14 cellular contexts compared by ENCODE assay signal in the genomic region with DNA sequence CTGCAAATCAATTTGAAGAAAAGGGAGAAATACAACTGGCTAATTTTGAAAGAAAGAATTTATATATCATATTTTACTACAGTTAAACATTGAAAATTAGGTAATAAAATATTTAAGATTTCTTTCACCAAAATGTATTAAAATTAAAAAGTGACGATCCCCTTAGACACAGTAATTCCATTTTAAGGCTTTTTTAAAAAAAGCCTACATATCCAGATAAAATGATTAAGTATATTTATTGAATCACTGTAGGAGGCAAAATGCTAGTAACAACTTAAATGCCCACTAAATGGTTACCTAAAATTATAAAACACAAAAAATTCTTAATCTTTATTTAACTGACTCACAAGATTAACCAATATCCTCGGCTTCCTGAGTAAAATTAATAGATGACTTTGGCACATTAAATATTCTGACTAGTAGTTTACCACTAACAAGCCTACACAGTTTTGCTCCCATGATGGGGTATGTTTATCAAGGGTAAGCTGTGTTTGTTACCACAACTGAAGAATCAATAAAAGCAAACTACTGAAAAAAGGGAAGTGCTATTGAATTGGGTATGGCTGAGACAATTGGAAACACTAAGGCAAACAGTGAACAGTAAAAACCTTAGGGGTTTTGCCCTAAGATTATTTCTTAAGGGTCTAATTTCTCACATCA. TPM values are rescaled to one million over a fixed set of nuclear protein-coding genes. Genes with fewer than 3 reads are reported as not detected.
A peak's percentile ranks its signal among the peaks of the same experiment; 100 is the strongest.
DNase-seq lines count a peak whose midpoint lies in the region; ATAC-seq and TF ChIP-seq lines count a peak whose summit lies in the region.
"Had no signal": no experiment of that assay in that cellular context is flagged by ENCODE, and none has a peak within 500 bp of the region (broad histone marks: within the 10 kb centered on the region; RNA-seq: fewer than 3 reads in every experiment).

No MANE protein-coding gene starts in this region.

- H3K4me1 Mint-ChIP-seq in HFFc6 (ENCODE audit: low read depth) = peaks cover 78% of the 10 kb centered on the region

- ATAC-seq in SK-N-SH treated with all-trans-retinoic acid at 6 μM for 48 hours = peak; percentile 5; the same call in 1 of the 3 replicates
- no peak for ATAC-seq in left lung
- ATAC-seq: T-cell had no signal

- no peak for TF ChIP-seq CTCF in HFFc6 (IDR thresholded peaks at IDR 0.05)
- no peak for TF ChIP-seq CTCF in left lung (IDR thresholded peaks at IDR 0.05)

- H3K4me3 ChIP-seq in left lung = no peak overlapping the region
- H3K4me3 ChIP-seq: coronary artery had no signal

- H3K4me3 Mint-ChIP-seq in HFFc6 = peak overlapping the region; percentile 55
- H3K4me3 Mint-ChIP-seq: CD4-positive, CD25-positive, alpha-beta regulatory T cell; neural crest cell; T-cell had no signal

- no peaks in the 10 kb centered on the region for H3K9me3 ChIP-seq in left lung
- H3K9me3 ChIP-seq: thoracic aorta had no signal

- H3K9me3 Mint-ChIP-seq in HFFc6 = no peaks in the 10 kb centered on the region
- H3K9me3 Mint-ChIP-seq: CD4-positive, CD25-positive, alpha-beta regulatory T cell; neural crest cell; T-cell had no signal

- peak overlapping the region; percentile 51 to 69 for H3K27ac ChIP-seq in left lung

- H3K27me3 ChIP-seq in left lung = no peaks in the 10 kb centered on the region

- H3K36me3 ChIP-seq in left lung = peaks cover 0 to 5% of the 10 kb centered on the region in 2 donors
- H3K36me3 ChIP-seq: thoracic aorta had no signal

- intact Hi-C loops in left lung (cut with DNase I) = no loop called here

- peak overlapping the region; percentile 87 for H3K27ac Mint-ChIP-seq in HFFc6
- H3K27ac Mint-ChIP-seq: CD4-positive, CD25-positive, alpha-beta regulatory T cell; T-cell had no signal

- H3K27me3 Mint-ChIP-seq in HFFc6 (ENCODE audit: insufficient read depth) = no peaks in the 10 kb centered on the region
- H3K27me3 Mint-ChIP-seq: CD4-positive, CD25-positive, alpha-beta regulatory T cell; T-cell had no signal

- peaks cover 7 to 21% of the 10 kb centered on the region in 2 donors for H3K4me1 ChIP-seq in left lung

- DNase-seq in CD1c-positive myeloid dendritic cell (ENCODE audit: extremely low spot score) (peak; percentile 5), HFFc6 (no peak), left lung (no peak), amygdala (lab: John Stamatoyannopoulos, UW) (no peak)
- DNase-seq in stimulated activated CD4-positive, alpha-beta T cell treated with anti-CD3 and anti-CD28 coated beads, Interleukin-4, amount 100 ng/mL, for 4 hours = no peak
- no peak for DNase-seq in activated CD4-positive, alpha-beta T cell treated with anti-CD3 and anti-CD28 coated beads, Interleukin-2, amount 50 U/mL, for 4 hours
- DNase-seq in stimulated activated CD4-positive, alpha-beta T cell treated with anti-CD3 and anti-CD28 coated beads, Interleukin-2, amount 100 ng/mL, for 24 hours = no peak
- DNase-seq: CD4-positive, CD25-positive, alpha-beta regulatory T cell; GOT3; T-cell had no signal

- peaks cover 65% of the 10 kb centered on the region for H3K36me3 Mint-ChIP-seq in HFFc6 (ENCODE audit: low read depth)

TF ChIP-seq in SK-N-SH treated with all-trans-retinoic acid at 6 μM for 48 hours, 23 proteins besides CTCF, POLR2A, EP300 and RAD21:
- no peak for TF ChIP-seq ZNF8 (CRISPR knock-in tag; IDR thresholded peaks at IDR 0.05)
- TF ChIP-seq CSRNP3 (CRISPR knock-in tag; IDR thresholded peaks at IDR 0.05) = no peak
- TF ChIP-seq ARNTL (CRISPR knock-in tag; IDR thresholded peaks at IDR 0.05; ENCODE audit: borderline replicate concordance, low read depth) = no peak
- TF ChIP-seq, protein P1, sequence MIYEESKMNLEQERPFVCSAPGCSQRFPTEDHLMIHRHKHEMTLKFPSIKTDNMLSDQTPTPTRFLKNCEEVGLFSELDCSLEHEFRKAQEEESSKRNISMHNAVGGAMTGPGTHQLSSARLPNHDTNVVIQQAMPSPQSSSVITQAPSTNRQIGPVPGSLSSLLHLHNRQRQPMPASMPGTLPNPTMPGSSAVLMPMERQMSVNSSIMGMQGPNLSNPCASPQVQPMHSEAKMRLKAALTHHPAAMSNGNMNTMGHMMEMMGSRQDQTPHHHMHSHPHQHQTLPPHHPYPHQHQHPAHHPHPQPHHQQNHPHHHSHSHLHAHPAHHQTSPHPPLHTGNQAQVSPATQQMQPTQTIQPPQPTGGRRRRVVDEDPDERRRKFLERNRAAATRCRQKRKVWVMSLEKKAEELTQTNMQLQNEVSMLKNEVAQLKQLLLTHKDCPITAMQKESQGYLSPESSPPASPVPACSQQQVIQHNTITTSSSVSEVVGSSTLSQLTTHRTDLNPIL (CRISPR knock-in tag; IDR thresholded peaks at IDR 0.05; ENCODE audit: low read depth) = no peak
- TF ChIP-seq PATZ1 (CRISPR knock-in tag; IDR thresholded peaks at IDR 0.05; ENCODE audit: borderline replicate concordance) = no peak
- no peak for TF ChIP-seq ZNF70 (CRISPR knock-in tag; IDR thresholded peaks at IDR 0.05)
- TF ChIP-seq TOX (CRISPR knock-in tag; IDR thresholded peaks at IDR 0.05; ENCODE audit: borderline replicate concordance) = no peak
- TF ChIP-seq TCF4 (CRISPR knock-in tag; IDR thresholded peaks at IDR 0.05; ENCODE audit: borderline replicate concordance) = no peak
- TF ChIP-seq PPARA (CRISPR knock-in tag; IDR thresholded peaks at IDR 0.05; ENCODE audit: borderline replicate concordance) = no peak
- TF ChIP-seq, protein P2, sequence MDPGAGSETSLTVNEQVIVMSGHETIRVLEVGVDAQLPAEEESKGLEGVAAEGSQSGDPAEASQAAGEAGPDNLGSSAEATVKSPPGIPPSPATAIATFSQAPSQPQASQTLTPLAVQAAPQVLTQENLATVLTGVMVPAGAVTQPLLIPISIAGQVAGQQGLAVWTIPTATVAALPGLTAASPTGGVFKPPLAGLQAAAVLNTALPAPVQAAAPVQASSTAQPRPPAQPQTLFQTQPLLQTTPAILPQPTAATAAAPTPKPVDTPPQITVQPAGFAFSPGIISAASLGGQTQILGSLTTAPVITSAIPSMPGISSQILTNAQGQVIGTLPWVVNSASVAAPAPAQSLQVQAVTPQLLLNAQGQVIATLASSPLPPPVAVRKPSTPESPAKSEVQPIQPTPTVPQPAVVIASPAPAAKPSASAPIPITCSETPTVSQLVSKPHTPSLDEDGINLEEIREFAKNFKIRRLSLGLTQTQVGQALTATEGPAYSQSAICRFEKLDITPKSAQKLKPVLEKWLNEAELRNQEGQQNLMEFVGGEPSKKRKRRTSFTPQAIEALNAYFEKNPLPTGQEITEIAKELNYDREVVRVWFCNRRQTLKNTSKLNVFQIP (CRISPR knock-in tag; IDR thresholded peaks at IDR 0.05; ENCODE audit: borderline replicate concordance, low read depth) = no peak
- TF ChIP-seq OSR1 (CRISPR knock-in tag; IDR thresholded peaks at IDR 0.05) = no peak

RNA-seq across cellular contexts. Expression of gene ANKRD28, which starts 28.4 kb away (rescaled TPM):
- 10 to 100 TPM; 80.4 to 96.3 (median 90.4) TPM for total RNA-seq in HFFc6 (2021; fragmentation: NEBNext Ultra II Directional; extraction: Animal tissue kit (Norgen Biotek cat#: 25700))
- total RNA-seq in left lung = 10 to 100 TPM; 49.2 to 60.0 TPM
